ENCODE assay signal across 23 cellular contexts in the genomic region with DNA sequence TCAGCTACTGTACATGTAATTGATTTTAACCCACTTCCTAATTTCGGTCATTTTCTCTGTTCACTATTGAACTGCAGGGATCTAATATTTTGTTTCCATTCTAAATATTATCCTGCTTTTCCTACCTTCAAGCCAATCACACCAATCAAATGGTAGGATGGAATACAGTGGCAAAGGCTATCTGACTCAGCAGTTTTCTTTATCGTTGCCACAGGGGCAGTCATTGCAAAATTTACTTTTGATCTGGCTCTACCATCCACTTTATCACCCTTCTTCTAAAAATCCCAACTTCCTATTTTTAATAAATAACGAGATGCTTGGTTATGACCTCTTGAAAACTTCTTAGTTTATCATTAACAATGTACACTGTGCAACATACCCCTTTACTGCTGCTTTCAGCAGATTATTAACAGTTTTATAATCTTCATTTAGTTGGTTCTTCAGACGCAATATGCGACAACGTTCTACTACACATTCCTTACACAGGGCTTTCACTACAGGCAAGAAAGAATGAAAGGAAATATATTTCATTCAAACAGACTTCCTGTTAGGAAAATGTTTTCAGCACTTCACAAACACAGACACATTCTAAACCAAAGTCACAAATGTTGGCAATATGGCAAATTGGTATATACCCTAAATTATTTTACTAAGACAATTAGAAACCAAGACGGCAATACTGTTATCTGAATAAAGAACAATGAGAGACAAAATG. TPM values are rescaled to one million over a fixed set of nuclear protein-coding genes. Genes with fewer than 3 reads are reported as not detected.
DNase-seq lines count a peak whose midpoint lies in the region; ATAC-seq, FAIRE-seq and TF ChIP-seq lines count a peak whose summit lies in the region.
"Had no signal": no experiment of that assay in that cellular context is flagged by ENCODE, and none has a peak within 500 bp of the region (broad histone marks: within the 10 kb centered on the region; RNA-seq: fewer than 3 reads in every experiment).

No MANE protein-coding gene starts in this region.

- TF ChIP-seq EP300 in A549 (IDR thresholded peaks at IDR 0.05) = no peak
- TF ChIP-seq EP300 in K562 (IDR thresholded peaks at IDR 0.05; ENCODE audit: low read length) = no peak

- H2AFZ ChIP-seq in K562 (ENCODE audit: low read depth, low read length) = no peak overlapping the region
- H2AFZ ChIP-seq: PC-9 had no signal

- no peak for TF ChIP-seq CTCF in A549 (IDR thresholded peaks at IDR 0.05)
- TF ChIP-seq CTCF in HL-60 (IDR thresholded peaks at IDR 0.05; ENCODE audit: insufficient read depth, low read length) = no peak
- TF ChIP-seq CTCF in K562 (IDR thresholded peaks at IDR 0.05 in 2 of 3, conservative IDR thresholded peaks at IDR 0.05 in 1 of 3; ENCODE audit: insufficient read depth in 2 of 3, low read depth in 1 of 3, low read length in 3 of 3) = no peak
- TF ChIP-seq CTCF in left lung (IDR thresholded peaks at IDR 0.05) = no peak
- no peak for TF ChIP-seq CTCF in GM10266 (IDR thresholded peaks at IDR 0.05; ENCODE audit: control insufficient read depth, insufficient read depth, low read depth, missing control alignments)

- H4K20me1 ChIP-seq in K562 (replicated peaks; ENCODE audit: control insufficient read depth, insufficient read depth, low read length) = no peaks in the 10 kb centered on the region

- WGBS in A549 (ENCODE audit: missing lambda C conversion rate) = 82% methylated on average over 7 of the region's 7 CpGs
- WGBS in K562 (ENCODE audit: insufficient coverage, low coverage, missing lambda C conversion rate) = 89% methylated on average over 7 of the region's 7 CpGs

- no peak for TF ChIP-seq POLR2A in A549 (IDR thresholded peaks at IDR 0.05; ENCODE audit: low read length)
- TF ChIP-seq POLR2A in K562 (conservative IDR thresholded peaks at IDR 0.05) = no peak

- BruUV-seq in K562 (replicated peaks; lab: Mats Ljungman, UMichigan) = TSS peak; percentile 5

- H3K27me3 ChIP-seq in HL-60 (ENCODE audit: insufficient read depth, poor library complexity, severe bottlenecking) (no peaks in the 10 kb centered on the region), K562 (ENCODE audit: control insufficient read depth in 2 of 2, insufficient read depth in 2 of 2, low read length in 2 of 2) (no peaks in the 10 kb centered on the region), left lung (no peaks in the 10 kb centered on the region)
- H3K27me3 ChIP-seq: foreskin keratinocyte, transverse colon had no signal

- no peak for DNase-seq in A549 (ENCODE audit: low read depth in 1 of 2, low spot score in 1 of 2)
- no peak for DNase-seq in HL-60 (ENCODE audit: low read depth in 1 of 2, low spot score in 1 of 2)
- DNase-seq in K562 (ENCODE audit: extremely low read depth in 1 of 4, low spot score in 3 of 4) = no peak
- DNase-seq in left lung = no peak
- DNase-seq in stimulated activated naive CD4-positive, alpha-beta T cell treated with Interleukin-2 at 50 U/mL for 16 hours (lab: John Stamatoyannopoulos, UW) = no peak
- no peak for DNase-seq in NCI-H446 treated with DMSO at 0.1 percent for 48 hours (lab: John Stamatoyannopoulos, UW)
- no peak for DNase-seq in GM10266 (ENCODE audit: extremely low spot score)
- no peak for DNase-seq in SKM-1 treated with dmso at 0.1 percent for 144 hours (lab: John Stamatoyannopoulos, UW; ENCODE audit: unreplicated experiment)
- DNase-seq: activated B cell treated with CpG ODN at 0.5 μM for 24 hours; activated CD8-positive, alpha-beta T cell treated with anti-CD3 and anti-CD28 coated beads for 36 hours; activated T-cell treated with anti-CD3 and anti-CD28 coated beads, Interleukin-2, amount 50 U/mL, for 1 hour; CD8-positive, alpha-beta T cell; foreskin keratinocyte; GDM1; hypothalamus; kidney; NCI-H1694; NCI-H2227 treated with DMSO at 0.1 percent for 48 hours; PC-9; SIG-M5; stimulated activated naive CD4-positive, alpha-beta T cell; transverse colon had no signal

- CTCF ChIA-PET in A549 (lab: Yijun Ruan, JAX) = no interaction called here
- CTCF ChIA-PET in K562 (lab: Yijun Ruan, JAX; ENCODE audit: low intra/inter-chr PET ratio) = interaction anchor here (0.6 kb wide), 1 partner anchor 343 kb away, joined by 3 read pairs; no protein-coding TSS in a partner anchor

- H3K79me2 ChIP-seq in K562 (ENCODE audit: control insufficient read depth, insufficient read depth, low read length) = no peaks in the 10 kb centered on the region; the same call in 2 of the 3 replicates

- H3K9ac ChIP-seq in K562 (ENCODE audit: insufficient read depth in 1 of 2, low read depth in 2 of 2, low read length in 2 of 2) = no peak overlapping the region

- FAIRE-seq in A549 (lab: Jason Lieb, UNC) (no peak), K562 (lab: Jason Lieb, UNC) (no peak)
- FAIRE-seq: GM19239, kidney had no signal

- intact Hi-C loops in K562 (cut with micrococcal nuclease) (no loop called here), left lung (cut with DNase I) (no loop called here)

- H3K27ac ChIP-seq in A549 (peak overlapping the region in 1 of 2 experiments; percentile 1; a peak in 1 of 6 replicates), HL-60 (replicated peaks) (peak overlapping the region; percentile 20), K562 (ENCODE audit: extremely low read depth, low read depth, low read length) (no peak overlapping the region), left lung (peak overlapping the region in 1 of 2 donors; percentile 14)
- H3K27ac ChIP-seq: foreskin keratinocyte, PC-9, transverse colon had no signal

- in situ Hi-C loops in K562 (cut with MboI) = no loop called here

- POLR2A ChIA-PET in A549 (lab: Yijun Ruan, JAX) (no interaction called here), K562 (lab: Yijun Ruan, JAX) (no interaction called here)

- peaks cover 6% of the 10 kb centered on the region; the same call in 1 of the 3 replicates for H3K4me1 ChIP-seq in A549
- no peaks in the 10 kb centered on the region for H3K4me1 ChIP-seq in K562 (replicated peaks in 1 of 2; ENCODE audit: control insufficient read depth in 2 of 2, insufficient read depth in 2 of 2, low read length in 2 of 2)
- peaks cover 4 to 9% of the 10 kb centered on the region in 2 donors for H3K4me1 ChIP-seq in left lung
- H3K4me1 ChIP-seq: foreskin keratinocyte, transverse colon had no signal

- no peak for ATAC-seq in A549
- no peak for ATAC-seq in K562
- ATAC-seq in left lung = peak; percentile 16
- ATAC-seq: activated CD8-positive, alpha-beta T cell treated with anti-CD3 and anti-CD28 coated beads for 36 hours; CD8-positive, alpha-beta T cell; foreskin keratinocyte had no signal

- H3K9me1 ChIP-seq in K562 (ENCODE audit: control insufficient read depth, insufficient read depth, low read length) = no peaks in the 10 kb centered on the region

- H3K4me3 ChIP-seq in A549 = no peak overlapping the region
- H3K4me3 ChIP-seq in HL-60 (replicated peaks; ENCODE audit: insufficient read depth, low read length) = no peak overlapping the region
- no peak overlapping the region for H3K4me3 ChIP-seq in K562
- no peak overlapping the region for H3K4me3 ChIP-seq in left lung
- H3K4me3 ChIP-seq: PC-9, transverse colon had no signal

- TF ChIP-seq RAD21 in A549 (conservative IDR thresholded peaks at IDR 0.05 in 1 of 2, IDR thresholded peaks at IDR 0.05 in 1 of 2) (no peak), K562 (CRISPR knock-in tag; conservative IDR thresholded peaks at IDR 0.05 in 1 of 2, IDR thresholded peaks at IDR 0.05 in 1 of 2) (no peak)

- H3K36me3 ChIP-seq in K562 (ENCODE audit: control insufficient read depth, insufficient read depth, low read length) (peaks cover 97% of the 10 kb centered on the region), left lung (peaks cover 0 to 82% of the 10 kb centered on the region in 2 donors)

- H3K4me2 ChIP-seq in A549 = no peak overlapping the region
- no peak overlapping the region for H3K4me2 ChIP-seq in K562 (ENCODE audit: insufficient read depth, low read length)
- H3K4me2 ChIP-seq: PC-9 had no signal

- no peaks in the 10 kb centered on the region for H3K9me3 ChIP-seq in A549
- no peaks in the 10 kb centered on the region for H3K9me3 ChIP-seq in K562 (replicated peaks; ENCODE audit: control insufficient read depth, insufficient read depth, low read depth, low read length)
- no peaks in the 10 kb centered on the region for H3K9me3 ChIP-seq in left lung
- H3K9me3 ChIP-seq: transverse colon had no signal

TF ChIP-seq in A549, 52 proteins besides CTCF, POLR2A, EP300 and RAD21:
- no peak for TF ChIP-seq KDM5A (IDR thresholded peaks at IDR 0.05)
- peak; percentile 86 for TF ChIP-seq MAFK (IDR thresholded peaks at IDR 0.05; ENCODE audit: partially characterized antibody)
TF ChIP-seq in A549: peak in this region for 1.

TF ChIP-seq in K562, 482 proteins besides CTCF, POLR2A, EP300 and RAD21 (continues in another document):
- TF ChIP-seq POLR2H (tag; IDR thresholded peaks at IDR 0.05; ENCODE audit: low read depth) (0 out of 2 replicates have a peak, but pooled peaks have one; percentile 26), ZNF316 (IDR thresholded peaks at IDR 0.05) (peak; percentile 93), MAFK (IDR thresholded peaks at IDR 0.05; ENCODE audit: low read length) (peak; percentile 88), KLF13 (tag; IDR thresholded peaks at IDR 0.05; ENCODE audit: borderline replicate concordance, low read depth) (no peak), ZNF707 (CRISPR knock-in tag; conservative IDR thresholded peaks at IDR 0.05) (no peak)

RNA-seq across cellular contexts. Expression of gene RAP1GAP, which starts 52.3 kb away (rescaled TPM):
- polyA plus RNA-seq in A549 (2011; rRNA removed) (16.7 and 21.4 TPM in 2 replicates), A549 (2017; fragmentation: RNase III; extraction: RNeasy Plus Mini Kit Qiagen cat#74134 plus additional on column Dnase treatment) (4.3 to 5.4 TPM (median 5.1 TPM) in 3 replicates), K562 (2011; rRNA removed) (30.2 and 36.0 TPM in 2 replicates), K562 (2014; fragmentation: Illumina TruSeq; extraction: Trizol) (23.5 and 26.5 TPM in 2 replicates), K562 (2014; fragmentation: Nextera tagmentation; extraction: Ambion mirVana) (under 1 TPM; 0.29 to 0.51 TPM), K562 (2014; rRNA removed) (21.7 and 22.3 TPM in 2 replicates)
- polyA plus RNA-seq in A549 (2012; cell fraction: cytosol; rRNA removed) = 8.2 and 10.2 TPM in 2 replicates
- polyA plus RNA-seq in A549 (2012; cell fraction: nucleus; rRNA removed) = 11.6 and 12.4 TPM in 2 replicates
- polyA minus RNA-seq in A549 (2011; rRNA and poly(A)+ RNA removed) = 24.1 and 28.7 TPM in 2 replicates
- 41.9 and 97.0 TPM in 2 replicates for total RNA-seq in K562 (2011; cell fraction: chromatin; rRNA removed; ENCODE audit: low replicate concordance)
- total RNA-seq in K562 (2011; cell fraction: nucleolus; rRNA removed) = 41.8 and 44.9 TPM in 2 replicates
- total RNA-seq in K562 (2011; cell fraction: nucleoplasm; rRNA removed) = 34.0 and 35.7 TPM in 2 replicates
- total RNA-seq in K562 (2014; rRNA removed) (19.2 and 28.0 TPM in 2 replicates), K562 (2014; rRNA removed; fragmentation: Illumina TruSeq; extraction: Trizol) (7.0 and 7.3 TPM in 2 replicates), K562 (2015; rRNA removed; fragmentation: Illumina TruSeq; extraction: Trizol) (9.5 and 9.7 TPM in 2 replicates), K562 (2021) (30.2 and 31.0 TPM in 2 replicates), left lung (10 to 100 TPM; 20.7 to 44.2 TPM)
- polyA plus RNA-seq in K562 (2011; cell fraction: cytosol; rRNA removed) = 27.3 and 36.3 TPM in 2 replicates
- polyA plus RNA-seq in K562 (2011; cell fraction: nucleus; rRNA removed) = 68.0 and 110 TPM in 2 replicates
- polyA plus RNA-seq in K562 (2012) = 23.3 and 41.5 TPM in 2 replicates
- polyA minus RNA-seq in K562 (2011; rRNA and poly(A)+ RNA removed) = 25.4 and 27.5 TPM in 2 replicates
- polyA minus RNA-seq in K562 (2011; cell fraction: cytosol; rRNA and poly(A)+ RNA removed) = 22.4 and 26.1 TPM in 2 replicates
- 26.9 and 27.0 TPM in 2 replicates for polyA minus RNA-seq in K562 (2011; cell fraction: nucleus; rRNA and poly(A)+ RNA removed)

Comparison
In these comparisons a context has a peak if more than half of its experiments do, and no peak if none do; other contexts are left out.
1. Of the 35 proteins assayed by ChIP-seq in both K562 and A549: peak only in K562: none; only in A549: none; in both: MAFK; in neither: 34.